24 cellular contexts compared by ENCODE assay signal in the genomic region with DNA sequence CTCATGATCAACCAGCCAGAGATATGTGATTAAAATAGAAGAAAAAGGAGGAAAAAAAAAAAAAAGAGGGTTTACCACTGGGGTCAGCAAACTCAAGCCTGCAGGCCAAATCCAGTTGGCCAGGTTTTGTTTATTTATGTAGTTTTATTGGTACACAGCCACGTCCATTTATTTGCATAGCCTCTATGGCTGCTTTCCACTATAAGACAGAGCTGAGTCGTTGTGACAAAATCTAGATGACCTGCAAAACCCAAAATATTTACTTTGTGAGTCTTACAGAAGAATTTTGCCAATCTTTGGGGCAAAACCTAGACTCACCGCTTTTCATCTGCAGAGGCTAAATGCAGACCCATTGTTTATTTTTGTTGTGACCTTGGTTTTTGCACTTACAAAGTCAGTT.
"Had no signal": no experiment of that assay in that cellular context is flagged by ENCODE, and none has a peak within 500 bp of the region (broad histone marks: within the 10 kb centered on the region; RNA-seq: fewer than 3 reads in every experiment).

No MANE protein-coding gene starts in this region.

- H3K9me3 Mint-ChIP-seq: activated CD4-positive, alpha-beta memory T cell treated with anti-CD3 and anti-CD28 coated beads for 36 hours; stimulated activated naive CD8-positive, alpha-beta T cell treated with anti-CD3 and anti-CD28 coated beads, Interleukin-15, amount 100 ng/mL, for 72 hours; T-helper 1 cell treated with Interleukin-12 subunit alpha and Interleukin-12 subunit beta and Interleukin-4 antibody, amounts not matched to agents 30 μg/mL and 1 μg/mL, for 36 hours had no signal

- DNase-seq: activated CD4-positive, alpha-beta memory T cell treated with anti-CD3 and anti-CD28 coated beads for 36 hours; activated CD4-positive, alpha-beta T cell treated with anti-CD3 and anti-CD28 coated beads for 48 hours; activated effector memory CD4-positive, alpha-beta T cell treated with Interleukin-2 at 50 U/mL for 16 hours; activated naive CD4-positive, alpha-beta T cell treated with anti-CD3 and anti-CD28 coated beads for 36 hours; activated T-cell treated with anti-CD3 and anti-CD28 coated beads, Interleukin-2, amount 50 U/mL, for 72 hours; amygdala; foreskin melanocyte; glutamatergic neuron; hippocampal formation; kidney glomerular epithelial cell; left ventricle myocardium inferior; naive thymus-derived CD8-positive, alpha-beta T cell; ovary; stimulated activated CD4-positive, alpha-beta T cell treated with anti-CD3 and anti-CD28 coated beads, Interleukin-4, amount 100 ng/mL, for 4 hours; stimulated activated naive CD8-positive, alpha-beta T cell treated with anti-CD3 and anti-CD28 coated beads, Interleukin-15, amount 100 ng/mL, for 72 hours; T1000; transverse colon had no signal

- H3K4me3 Mint-ChIP-seq: activated CD4-positive, alpha-beta memory T cell treated with anti-CD3 and anti-CD28 coated beads for 36 hours; activated naive CD4-positive, alpha-beta T cell treated with anti-CD3 and anti-CD28 coated beads for 36 hours; activated T-cell treated with anti-CD3 and anti-CD28 coated beads, Interleukin-2, amount 50 U/mL, for 72 hours; naive thymus-derived CD8-positive, alpha-beta T cell; stimulated activated naive CD8-positive, alpha-beta T cell treated with anti-CD3 and anti-CD28 coated beads, Interleukin-15, amount 100 ng/mL, for 72 hours; T-helper 1 cell treated with Interleukin-12 subunit alpha and Interleukin-12 subunit beta and Interleukin-4 antibody, amounts not matched to agents 30 μg/mL and 1 μg/mL, for 36 hours had no signal

- H3K27ac ChIP-seq: cardiac muscle cell, epithelial cell of prostate, left ventricle myocardium inferior, neutrophil, prostate gland, right atrium auricular region, transverse colon had no signal

- H3K9me3 ChIP-seq: left ventricle myocardium inferior, neutrophil, ovary, prostate gland, right atrium auricular region, transverse colon had no signal

- H3K4me1 Mint-ChIP-seq: naive thymus-derived CD8-positive, alpha-beta T cell; stimulated activated naive CD8-positive, alpha-beta T cell treated with anti-CD3 and anti-CD28 coated beads, Interleukin-15, amount 100 ng/mL, for 72 hours had no signal

- H3K36me3 ChIP-seq: cardiac muscle cell, left ventricle myocardium inferior, neutrophil, ovary, prostate gland, right atrium auricular region, transverse colon had no signal

- FAIRE-seq: urothelium cell line had no signal

- H3K4me1 ChIP-seq: left ventricle myocardium inferior, prostate gland, right atrium auricular region, transverse colon had no signal

- H3K36me3 Mint-ChIP-seq: activated CD4-positive, alpha-beta memory T cell treated with anti-CD3 and anti-CD28 coated beads for 36 hours; naive thymus-derived CD8-positive, alpha-beta T cell had no signal

- H3K27ac Mint-ChIP-seq: activated CD4-positive, alpha-beta memory T cell treated with anti-CD3 and anti-CD28 coated beads for 36 hours; activated naive CD4-positive, alpha-beta T cell treated with anti-CD3 and anti-CD28 coated beads for 36 hours; activated T-cell treated with anti-CD3 and anti-CD28 coated beads, Interleukin-2, amount 50 U/mL, for 72 hours; naive thymus-derived CD8-positive, alpha-beta T cell; stimulated activated naive CD8-positive, alpha-beta T cell treated with anti-CD3 and anti-CD28 coated beads, Interleukin-15, amount 100 ng/mL, for 72 hours; T-helper 1 cell treated with Interleukin-12 subunit alpha and Interleukin-12 subunit beta and Interleukin-4 antibody, amounts not matched to agents 30 μg/mL and 1 μg/mL, for 36 hours had no signal

- H3K4me3 ChIP-seq: cardiac muscle cell, left ventricle myocardium inferior, ovary, prostate gland, right atrium auricular region, transverse colon had no signal

- ATAC-seq: activated T-cell treated with anti-CD3 and anti-CD28 coated beads, Interleukin-2, amount 50 U/mL, for 72 hours; naive thymus-derived CD8-positive, alpha-beta T cell; stimulated activated naive CD8-positive, alpha-beta T cell treated with anti-CD3 and anti-CD28 coated beads, Interleukin-15, amount 100 ng/mL, for 72 hours had no signal

- H3K27me3 ChIP-seq: cardiac muscle cell, neutrophil, ovary, right atrium auricular region, transverse colon had no signal
